In genomic region chr6:30493643-30494250, GRCh38 we compare ENCODE assay signal across 10 cellular contexts. TPM values are rescaled to one million over a fixed set of nuclear protein-coding genes. Genes with fewer than 3 reads are reported as not detected.
DNase-seq lines count a peak whose midpoint lies in the region; ATAC-seq, FAIRE-seq and TF ChIP-seq lines count a peak whose summit lies in the region.
"Had no signal": no experiment of that assay in that cellular context is flagged by ENCODE, and none has a peak within 500 bp of the region (broad histone marks: within the 10 kb centered on the region; RNA-seq: fewer than 3 reads in every experiment).

No MANE protein-coding gene starts in this region.

- H3K4me3 Mint-ChIP-seq in T-helper 1 cell treated with Interleukin-12 subunit alpha and Interleukin-12 subunit beta and Interleukin-4 antibody, amounts not matched to agents 30 μg/mL and 1 μg/mL, for 36 hours = peak overlapping the region; percentile 54

- 62 to 71% (median 67%) methylated on average over 7 to 8 of the region's 8 CpGs for WGBS in spleen, 5 donors
- WGBS in gastroesophageal sphincter (ENCODE audit: low coverage in 1 of 2), 2 donors = 67 to 71% methylated on average over 5 to 6 of the region's 8 CpGs

- peak; percentile 90 for TF ChIP-seq POLR2A in GM12891 (IDR thresholded peaks at IDR 0.05; ENCODE audit: low read depth, low read length)
- no peak for TF ChIP-seq POLR2A in spleen (IDR thresholded peaks at IDR 0.05)
- no peak for TF ChIP-seq POLR2A in gastroesophageal sphincter (IDR thresholded peaks at IDR 0.05)

- no peaks in the 10 kb centered on the region for H3K9me3 Mint-ChIP-seq in T-helper 1 cell treated with Interleukin-12 subunit alpha and Interleukin-12 subunit beta and Interleukin-4 antibody, amounts not matched to agents 30 μg/mL and 1 μg/mL, for 36 hours

- H3K4me1 Mint-ChIP-seq in T-helper 1 cell treated with Interleukin-12 subunit alpha and Interleukin-12 subunit beta and Interleukin-4 antibody, amounts not matched to agents 30 μg/mL and 1 μg/mL, for 36 hours (ENCODE audit: low read depth) = peaks cover 67% of the 10 kb centered on the region

- H3K4me1 ChIP-seq in spleen (peaks cover 51 to 81% (median 72%) of the 10 kb centered on the region in 6 donors), gastroesophageal sphincter (peaks cover 0 to 42% (median 18%) of the 10 kb centered on the region in 3 donors)

- DNase-seq in GM12891 (ENCODE audit: insufficient read length, low spot score) = no peak
- peak; percentile 57 for DNase-seq in ecto neural progenitor cell (ENCODE audit: low spot score)
- peak; percentile 83 for DNase-seq in spleen
- DNase-seq in Kasumi-1 (lab: John Stamatoyannopoulos, UW) = no peak
- DNase-seq in cardiac septum (ENCODE audit: low spot score) = no peak
- DNase-seq: anterior cingulate cortex, left cardiac atrium had no signal

- H3K36me3 Mint-ChIP-seq in T-helper 1 cell treated with Interleukin-12 subunit alpha and Interleukin-12 subunit beta and Interleukin-4 antibody, amounts not matched to agents 30 μg/mL and 1 μg/mL, for 36 hours (ENCODE audit: low read depth) = peaks cover 46% of the 10 kb centered on the region

- peak in 5 of 11 experiments; percentile 11 to 42 (median 33) for TF ChIP-seq CTCF in spleen (IDR thresholded peaks at IDR 0.05 in 8 of 11, conservative IDR thresholded peaks at IDR 0.05 in 3 of 11)
- peak in 1 of 4 experiments; percentile 10 for TF ChIP-seq CTCF in gastroesophageal sphincter (IDR thresholded peaks at IDR 0.05)

- no peak for FAIRE-seq in GM12891 (lab: Jason Lieb, UNC)

- no peak for TF ChIP-seq EP300 in gastroesophageal sphincter (IDR thresholded peaks at IDR 0.05)

- peak overlapping the region; percentile 67 for H3K27ac Mint-ChIP-seq in T-helper 1 cell treated with Interleukin-12 subunit alpha and Interleukin-12 subunit beta and Interleukin-4 antibody, amounts not matched to agents 30 μg/mL and 1 μg/mL, for 36 hours

- H3K36me3 ChIP-seq in spleen (peaks cover 8 to 49% (median 44%) of the 10 kb centered on the region in 6 donors), gastroesophageal sphincter (peaks cover 0 to 39% of the 10 kb centered on the region in 2 donors)

- no peaks in the 10 kb centered on the region for H3K9me3 ChIP-seq in spleen
- no peaks in the 10 kb centered on the region for H3K9me3 ChIP-seq in gastroesophageal sphincter

- H3K27ac ChIP-seq in spleen (peak overlapping the region; percentile 5 to 100 (median 100)), gastroesophageal sphincter (no peak overlapping the region)

- no peaks in the 10 kb centered on the region for H3K27me3 ChIP-seq in spleen (replicated peaks in 1 of 7)
- H3K27me3 ChIP-seq in gastroesophageal sphincter = no peaks in the 10 kb centered on the region

- no peaks in the 10 kb centered on the region for H3K27me3 Mint-ChIP-seq in T-helper 1 cell treated with Interleukin-12 subunit alpha and Interleukin-12 subunit beta and Interleukin-4 antibody, amounts not matched to agents 30 μg/mL and 1 μg/mL, for 36 hours (ENCODE audit: low read depth)

- H3K4me3 ChIP-seq in spleen (peak overlapping the region in 6 of 8 donors; percentile 96 to 100 (median 99)), gastroesophageal sphincter (no peak overlapping the region)

- intact Hi-C loops in spleen (cut with DNase I; ENCODE audit: low total_unique reads) (loop anchor here (5.0 kb wide), 1 partner anchor 39 kb away; no protein-coding TSS in a partner anchor), cardiac septum (cut with DNase I) (no loop called here)

- ATAC-seq in gastroesophageal sphincter = no peak
- no peak for ATAC-seq in GM21786 (IDR thresholded peaks at IDR 0.05; ENCODE audit: unreplicated experiment)
- ATAC-seq: left cardiac atrium had no signal

TF ChIP-seq in GM12891, 5 proteins besides CTCF, POLR2A, EP300 and RAD21:
- TF ChIP-seq POLR2AphosphoS5 (IDR thresholded peaks at IDR 0.05; ENCODE audit: low read depth, low read length) (peak; percentile 98), POU2F2 (IDR thresholded peaks at IDR 0.05; ENCODE audit: low read depth, low read length) (peak; percentile 90), SPI1 (IDR thresholded peaks at IDR 0.05; ENCODE audit: low read depth, low read length) (no peak), TAF1 (IDR thresholded peaks at IDR 0.05; ENCODE audit: low read depth, low read length) (no peak), PAX5 (IDR thresholded peaks at IDR 0.05; ENCODE audit: insufficient read depth, low read length, severe bottlenecking) (no peak)
TF ChIP-seq in GM12891: peak in this region for 2.

RNA-seq across cellular contexts. Expression of gene HLA-E, which starts 4.4 kb away (rescaled TPM):
- 359 TPM for polyA plus RNA-seq in GM12891 (2012; ENCODE audit: low read depth, missing spikeins)
- 1,000 to 10,000 TPM; 1,072 to 2,111 (median 1,510) TPM for total RNA-seq in spleen
- 100 to 1,000 TPM; 514 to 675 (median 646) TPM for polyA plus RNA-seq in spleen
- total RNA-seq in gastroesophageal sphincter = 100 to 1,000 TPM; 259 to 607 (median 482) TPM
- total RNA-seq in cardiac septum = 126 TPM

Comparison
In these comparisons a context has a peak if more than half of its experiments do, and no peak if none do; other contexts are left out.
1. DNase-seq: peak in ecto neural progenitor cell (single experiment) and spleen (single experiment); none in GM12891 (single experiment), Kasumi-1 (0 of 2) and cardiac septum (single experiment).
2. H3K27ac ChIP-seq: peak in spleen (8 of 8); none in gastroesophageal sphincter (0 of 4).
3. H3K4me3 ChIP-seq: peak in spleen (6 of 8); none in gastroesophageal sphincter (0 of 2).